In genomic region chr9:11319477-11320060, GRCh38 we compare ENCODE assay signal across 10 cellular contexts.
DNase-seq lines count a peak whose midpoint lies in the region; ATAC-seq, FAIRE-seq and TF ChIP-seq lines count a peak whose summit lies in the region.
"Had no signal": no experiment of that assay in that cellular context is flagged by ENCODE, and none has a peak within 500 bp of the region (broad histone marks: within the 10 kb centered on the region; RNA-seq: fewer than 3 reads in every experiment).

No MANE protein-coding gene starts in this region.

- H3K27me3 ChIP-seq in heart left ventricle (no peaks in the 10 kb centered on the region), suprapubic skin (no peaks in the 10 kb centered on the region)

- H3K4me1 ChIP-seq in heart left ventricle (no peaks in the 10 kb centered on the region), suprapubic skin (no peaks in the 10 kb centered on the region)

- no peak for ATAC-seq in heart left ventricle
- no peak for ATAC-seq in left ventricle myocardium superior

- H3K27ac ChIP-seq in heart left ventricle, result no peak overlapping the region
- H3K27ac ChIP-seq in suprapubic skin, result no peak overlapping the region

- 24 to 30% (median 27%) methylated on average over 7 of the region's 7 CpGs for WGBS in heart left ventricle, 4 donors
- 25% methylated on average over 7 of the region's 7 CpGs for WGBS in suprapubic skin

- FAIRE-seq in urothelium cell line (lab: Jason Lieb, UNC), result no peak

- H3K4me3 ChIP-seq in heart left ventricle (no peak overlapping the region), fibroblast of mammary gland (ENCODE audit: control insufficient read depth, low read depth, low read length) (no peak overlapping the region), suprapubic skin (no peak overlapping the region)

- H3K36me3 ChIP-seq in heart left ventricle (no peaks in the 10 kb centered on the region), suprapubic skin (no peaks in the 10 kb centered on the region)

- peak in 9 of 12 donors; percentile 17 to 49 (median 33) for TF ChIP-seq CTCF in heart left ventricle (IDR thresholded peaks at IDR 0.05)
- peak; percentile 37 for TF ChIP-seq CTCF in fibroblast of mammary gland (conservative IDR thresholded peaks at IDR 0.05; ENCODE audit: control insufficient read depth, insufficient read depth, low read depth, low read length)
- TF ChIP-seq CTCF in suprapubic skin (IDR thresholded peaks at IDR 0.05), result peak in 1 of 2 donors; percentile 11

- intact Hi-C loops in heart left ventricle (cut with DNase I) (loop anchor here in 5 of 10 donors (5.0 to 10.0 kb wide), 5 partner anchors 65 to 1277 kb away; no protein-coding TSS in a partner anchor), left ventricle myocardium superior (cut with micrococcal nuclease) (no loop called here)

- DNase-seq in heart left ventricle, result no peak
- DNase-seq in left ventricle myocardium superior, result no peak
- DNase-seq in NCI-H69 (lab: John Stamatoyannopoulos, UW), result peak; percentile 79
- peak; percentile 16 for DNase-seq in fibroblast of mammary gland (ENCODE audit: low read depth)
- DNase-seq in urothelium cell line (ENCODE audit: low spot score), result peak; percentile 8
- DNase-seq in suprapubic skin (ENCODE audit: low spot score in 2 of 2), result no peak
- no peak for DNase-seq in OCI-M2 (lab: John Stamatoyannopoulos, UW; ENCODE audit: unreplicated experiment)
- no peak for DNase-seq in erythroblast (lab: John Stamatoyannopoulos, UW)
- DNase-seq: CD4-positive, CD25-positive, alpha-beta regulatory T cell; KG1 had no signal

- H3K9me3 ChIP-seq in heart left ventricle (no peaks in the 10 kb centered on the region), suprapubic skin (no peaks in the 10 kb centered on the region)

- TF ChIP-seq POLR2A in heart left ventricle (IDR thresholded peaks at IDR 0.05) (no peak), suprapubic skin (IDR thresholded peaks at IDR 0.05) (no peak), erythroblast (IDR thresholded peaks at IDR 0.05; ENCODE audit: low read length) (no peak)

- TF ChIP-seq EP300 in suprapubic skin (IDR thresholded peaks at IDR 0.05), result no peak

Comparison
In these comparisons a context has a peak if more than half of its experiments do, and no peak if none do; other contexts are left out.
1. DNase-seq: peak in NCI-H69 (single experiment), fibroblast of mammary gland (single experiment) and urothelium cell line (single experiment); none in heart left ventricle (0 of 5), left ventricle myocardium superior (single experiment), suprapubic skin (0 of 2), OCI-M2 (single experiment) and erythroblast (0 of 2).